Comparison of ENCODE assay signal across 8 cellular contexts in the genomic region with DNA sequence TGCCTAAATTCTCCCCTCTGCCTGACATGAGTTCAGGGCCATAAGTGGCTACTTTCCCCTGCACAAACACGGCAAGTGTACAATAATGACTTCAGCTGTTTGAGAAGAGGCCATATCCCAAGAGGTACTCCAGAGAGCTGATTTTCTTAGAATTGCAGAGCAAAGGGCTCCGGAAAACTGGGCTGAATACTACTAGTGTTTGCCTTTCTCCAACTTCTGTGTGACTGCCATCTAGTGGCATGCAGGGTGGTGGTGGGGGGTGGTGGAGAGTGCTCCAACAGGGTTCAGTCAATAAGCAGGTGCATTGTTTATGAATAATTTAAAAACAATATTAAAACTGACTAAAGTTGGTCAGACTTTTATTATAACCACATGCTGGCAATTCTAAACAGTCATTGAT.
DNase-seq lines count a peak whose midpoint lies in the region; ATAC-seq and TF ChIP-seq lines count a peak whose summit lies in the region.

No MANE protein-coding gene starts in this region.

- TF ChIP-seq EP300 in tibial nerve (IDR thresholded peaks at IDR 0.05) = no peak

- no peaks in the 10 kb centered on the region for H3K4me1 ChIP-seq in right cardiac atrium (ENCODE audit: control insufficient read depth, insufficient read depth, low read length)
- no peaks in the 10 kb centered on the region for H3K4me1 ChIP-seq in tibial nerve

- TF ChIP-seq CTCF in tibial nerve (IDR thresholded peaks at IDR 0.05) = peak in 4 of 5 experiments; percentile 13 to 41 (median 19)

- no peaks in the 10 kb centered on the region for H3K36me3 ChIP-seq in tibial nerve

- H3K9me3 ChIP-seq in right cardiac atrium (ENCODE audit: control insufficient read depth, low read length) = no peaks in the 10 kb centered on the region
- no peaks in the 10 kb centered on the region for H3K9me3 ChIP-seq in tibial nerve

- DNase-seq in DMS 273 (lab: John Stamatoyannopoulos, UW; ENCODE audit: unreplicated experiment) (peak; percentile 71), DMS 273 treated with DMSO at 0.1 percent for 48 hours (lab: John Stamatoyannopoulos, UW) (no peak), HT1080 (ENCODE audit: low read depth) (peak; percentile 16), right cardiac atrium (peak in 2 of 3 donors; percentile 24 to 66), tibial nerve (ENCODE audit: low spot score in 2 of 2) (peak in 1 of 2 donors; percentile 11)
- peak; percentile 0 to 16 for DNase-seq in activated CD4-positive, alpha-beta T cell treated with anti-CD3 and anti-CD28 coated beads, Interleukin-2, amount 50 U/mL, for 48 hours

- no peak for TF ChIP-seq POLR2A in tibial nerve (IDR thresholded peaks at IDR 0.05)

- 8% methylated on average over 2 of the region's 2 CpGs for WGBS in right cardiac atrium
- WGBS in tibial nerve, 2 donors = 0 to 16% methylated on average over 2 of the region's 2 CpGs

- ATAC-seq in GM19351 (IDR thresholded peaks at IDR 0.05; ENCODE audit: unreplicated experiment) (peak; percentile 89), right cardiac atrium (peak; percentile 54 to 79), GM18520 (IDR thresholded peaks at IDR 0.05; ENCODE audit: unreplicated experiment) (no peak)

- H3K27ac ChIP-seq in right cardiac atrium (ENCODE audit: low read length) (no peak overlapping the region), tibial nerve (no peak overlapping the region)

- intact Hi-C loops in right cardiac atrium (cut with DNase I) = no loop called here

- H3K4me3 ChIP-seq in right cardiac atrium (ENCODE audit: low read length) (no peak overlapping the region), tibial nerve (no peak overlapping the region)

- H3K27me3 ChIP-seq in right cardiac atrium (ENCODE audit: control insufficient read depth, insufficient read depth) = no peaks in the 10 kb centered on the region
- peaks cover 0 to 10% of the 10 kb centered on the region in 2 donors for H3K27me3 ChIP-seq in tibial nerve
